Comparison of ENCODE assay signal across 1 cellular context in the genomic region with DNA sequence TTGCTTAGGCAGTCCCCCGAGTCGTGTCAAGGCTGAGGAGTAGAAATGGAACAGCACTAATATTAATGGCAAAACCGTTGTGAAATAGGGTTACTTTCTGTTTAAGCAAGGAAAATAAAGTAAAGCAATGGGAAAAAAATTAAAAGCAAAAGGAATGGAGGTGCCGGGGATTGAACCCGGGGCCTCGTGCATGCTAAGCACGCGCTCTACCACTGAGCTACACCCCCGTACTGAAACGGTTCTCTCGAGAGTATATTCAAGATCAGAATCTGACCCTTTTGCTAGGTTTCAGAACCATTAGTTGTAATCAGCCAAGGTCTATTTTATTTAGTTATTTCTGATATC.
TF ChIP-seq lines count a peak whose summit lies in the region.

No MANE protein-coding gene starts in this region.

TF ChIP-seq in HepG2, 621 proteins besides CTCF, POLR2A, EP300 and RAD21 (continued from another document and continues in another):
- TF ChIP-seq, protein P1, sequence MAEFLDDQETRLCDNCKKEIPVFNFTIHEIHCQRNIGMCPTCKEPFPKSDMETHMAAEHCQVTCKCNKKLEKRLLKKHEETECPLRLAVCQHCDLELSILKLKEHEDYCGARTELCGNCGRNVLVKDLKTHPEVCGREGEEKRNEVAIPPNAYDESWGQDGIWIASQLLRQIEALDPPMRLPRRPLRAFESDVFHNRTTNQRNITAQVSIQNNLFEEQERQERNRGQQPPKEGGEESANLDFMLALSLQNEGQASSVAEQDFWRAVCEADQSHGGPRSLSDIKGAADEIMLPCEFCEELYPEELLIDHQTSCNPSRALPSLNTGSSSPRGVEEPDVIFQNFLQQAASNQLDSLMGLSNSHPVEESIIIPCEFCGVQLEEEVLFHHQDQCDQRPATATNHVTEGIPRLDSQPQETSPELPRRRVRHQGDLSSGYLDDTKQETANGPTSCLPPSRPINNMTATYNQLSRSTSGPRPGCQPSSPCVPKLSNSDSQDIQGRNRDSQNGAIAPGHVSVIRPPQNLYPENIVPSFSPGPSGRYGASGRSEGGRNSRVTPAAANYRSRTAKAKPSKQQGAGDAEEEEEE (CRISPR knock-in tag; IDR thresholded peaks at IDR 0.05; ENCODE audit: borderline replicate concordance), result no peak; the same call in 1 of the 2 replicates
- TF ChIP-seq RBM39 (IDR thresholded peaks at IDR 0.05; ENCODE audit: low read depth, low read length, poor library complexity, severe bottlenecking) (no peak), DR1 (CRISPR knock-in tag; IDR thresholded peaks at IDR 0.05) (no peak), POLR2AphosphoS2 (IDR thresholded peaks at IDR 0.05; ENCODE audit: low read depth, low read length) (no peak), HOXD1 (CRISPR knock-in tag; IDR thresholded peaks at IDR 0.05) (no peak), KDM1A (CRISPR knock-in tag; IDR thresholded peaks at IDR 0.05) (no peak), CHD4 (IDR thresholded peaks at IDR 0.05; ENCODE audit: borderline replicate concordance, low read length) (peak; percentile 73; the same call in 1 of the 2 replicates), ZNF3 (CRISPR knock-in tag; IDR thresholded peaks at IDR 0.05) (no peak), ZFP82 (CRISPR knock-in tag; IDR thresholded peaks at IDR 0.05; ENCODE audit: borderline replicate concordance) (0 out of 2 replicates have a peak, but pooled peaks have one; percentile 31), ZNF207 (IDR thresholded peaks at IDR 0.05; ENCODE audit: borderline replicate concordance) (no peak), PLRG1 (conservative IDR thresholded peaks at IDR 0.05) (no peak), ZNF460 (CRISPR knock-in tag; IDR thresholded peaks at IDR 0.05; ENCODE audit: borderline replicate concordance) (no peak), MEF2D (CRISPR knock-in tag; IDR thresholded peaks at IDR 0.05) (no peak), ZNF451 (CRISPR knock-in tag; IDR thresholded peaks at IDR 0.05) (no peak), ZNF180 (CRISPR knock-in tag; IDR thresholded peaks at IDR 0.05; ENCODE audit: borderline replicate concordance, low read depth) (no peak), ZNF883 (CRISPR knock-in tag; IDR thresholded peaks at IDR 0.05; ENCODE audit: not compliant biosample characterization) (no peak), ARNT (IDR thresholded peaks at IDR 0.05) (no peak), SAP130 (CRISPR knock-in tag; IDR thresholded peaks at IDR 0.05; ENCODE audit: low read depth) (no peak; the same call in 1 of the 2 replicates), HNRNPUL1 (IDR thresholded peaks at IDR 0.05; ENCODE audit: low read depth, low read length) (no peak), HDAC2 (CRISPR knock-in tag; IDR thresholded peaks at IDR 0.05) (no peak), ZNF598 (CRISPR knock-in tag; IDR thresholded peaks at IDR 0.05; ENCODE audit: borderline replicate concordance) (no peak), EEA1 (CRISPR knock-in tag; IDR thresholded peaks at IDR 0.05; ENCODE audit: borderline replicate concordance) (no peak), SSRP1 (CRISPR knock-in tag; IDR thresholded peaks at IDR 0.05) (0 out of 2 replicates have a peak, but pooled peaks have one; percentile 13), ZNF839 (CRISPR knock-in tag; IDR thresholded peaks at IDR 0.05; ENCODE audit: borderline replicate concordance) (no peak), BORCS8-MEF2B (CRISPR knock-in tag; IDR thresholded peaks at IDR 0.05) (no peak), ZNF780A (CRISPR knock-in tag; IDR thresholded peaks at IDR 0.05) (no peak), ZNF775 (CRISPR knock-in tag; IDR thresholded peaks at IDR 0.05; ENCODE audit: borderline replicate concordance) (no peak), KLF15 (CRISPR knock-in tag; IDR thresholded peaks at IDR 0.05; ENCODE audit: borderline replicate concordance) (no peak; the same call in 1 of the 2 replicates), ZFP36L2 (CRISPR knock-in tag; IDR thresholded peaks at IDR 0.05) (no peak)
- TF ChIP-seq, protein P2, sequence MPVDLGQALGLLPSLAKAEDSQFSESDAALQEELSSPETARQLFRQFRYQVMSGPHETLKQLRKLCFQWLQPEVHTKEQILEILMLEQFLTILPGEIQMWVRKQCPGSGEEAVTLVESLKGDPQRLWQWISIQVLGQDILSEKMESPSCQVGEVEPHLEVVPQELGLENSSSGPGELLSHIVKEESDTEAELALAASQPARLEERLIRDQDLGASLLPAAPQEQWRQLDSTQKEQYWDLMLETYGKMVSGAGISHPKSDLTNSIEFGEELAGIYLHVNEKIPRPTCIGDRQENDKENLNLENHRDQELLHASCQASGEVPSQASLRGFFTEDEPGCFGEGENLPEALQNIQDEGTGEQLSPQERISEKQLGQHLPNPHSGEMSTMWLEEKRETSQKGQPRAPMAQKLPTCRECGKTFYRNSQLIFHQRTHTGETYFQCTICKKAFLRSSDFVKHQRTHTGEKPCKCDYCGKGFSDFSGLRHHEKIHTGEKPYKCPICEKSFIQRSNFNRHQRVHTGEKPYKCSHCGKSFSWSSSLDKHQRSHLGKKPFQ (CRISPR knock-in tag; IDR thresholded peaks at IDR 0.05; ENCODE audit: insufficient replicate concordance), result no peak
- TF ChIP-seq, protein P3, sequence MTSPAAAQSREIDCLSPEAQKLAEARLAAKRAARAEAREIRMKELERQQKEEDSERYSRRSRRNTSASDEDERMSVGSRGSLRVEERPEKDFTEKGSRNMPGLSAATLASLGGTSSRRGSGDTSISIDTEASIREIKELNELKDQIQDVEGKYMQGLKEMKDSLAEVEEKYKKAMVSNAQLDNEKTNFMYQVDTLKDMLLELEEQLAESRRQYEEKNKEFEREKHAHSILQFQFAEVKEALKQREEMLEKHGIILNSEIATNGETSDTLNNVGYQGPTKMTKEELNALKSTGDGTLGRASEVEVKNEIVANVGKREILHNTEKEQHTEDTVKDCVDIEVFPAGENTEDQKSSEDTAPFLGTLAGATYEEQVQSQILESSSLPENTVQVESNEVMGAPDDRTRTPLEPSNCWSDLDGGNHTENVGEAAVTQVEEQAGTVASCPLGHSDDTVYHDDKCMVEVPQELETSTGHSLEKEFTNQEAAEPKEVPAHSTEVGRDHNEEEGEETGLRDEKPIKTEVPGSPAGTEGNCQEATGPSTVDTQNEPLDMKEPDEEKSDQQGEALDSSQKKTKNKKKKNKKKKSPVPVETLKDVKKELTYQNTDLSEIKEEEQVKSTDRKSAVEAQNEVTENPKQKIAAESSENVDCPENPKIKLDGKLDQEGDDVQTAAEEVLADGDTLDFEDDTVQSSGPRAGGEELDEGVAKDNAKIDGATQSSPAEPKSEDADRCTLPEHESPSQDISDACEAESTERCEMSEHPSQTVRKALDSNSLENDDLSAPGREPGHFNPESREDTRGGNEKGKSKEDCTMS (CRISPR knock-in tag; conservative IDR thresholded peaks at IDR 0.05), result no peak
- TF ChIP-seq, protein P4, sequence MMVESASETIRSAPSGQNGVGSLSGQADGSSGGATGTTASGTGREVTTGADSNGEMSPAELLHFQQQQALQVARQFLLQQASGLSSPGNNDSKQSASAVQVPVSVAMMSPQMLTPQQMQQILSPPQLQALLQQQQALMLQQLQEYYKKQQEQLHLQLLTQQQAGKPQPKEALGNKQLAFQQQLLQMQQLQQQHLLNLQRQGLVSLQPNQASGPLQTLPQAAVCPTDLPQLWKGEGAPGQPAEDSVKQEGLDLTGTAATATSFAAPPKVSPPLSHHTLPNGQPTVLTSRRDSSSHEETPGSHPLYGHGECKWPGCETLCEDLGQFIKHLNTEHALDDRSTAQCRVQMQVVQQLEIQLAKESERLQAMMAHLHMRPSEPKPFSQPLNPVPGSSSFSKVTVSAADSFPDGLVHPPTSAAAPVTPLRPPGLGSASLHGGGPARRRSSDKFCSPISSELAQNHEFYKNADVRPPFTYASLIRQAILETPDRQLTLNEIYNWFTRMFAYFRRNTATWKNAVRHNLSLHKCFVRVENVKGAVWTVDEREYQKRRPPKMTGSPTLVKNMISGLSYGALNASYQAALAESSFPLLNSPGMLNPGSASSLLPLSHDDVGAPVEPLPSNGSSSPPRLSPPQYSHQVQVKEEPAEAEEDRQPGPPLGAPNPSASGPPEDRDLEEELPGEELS (CRISPR knock-in tag; IDR thresholded peaks at IDR 0.05), result no peak
- TF ChIP-seq, protein P5, sequence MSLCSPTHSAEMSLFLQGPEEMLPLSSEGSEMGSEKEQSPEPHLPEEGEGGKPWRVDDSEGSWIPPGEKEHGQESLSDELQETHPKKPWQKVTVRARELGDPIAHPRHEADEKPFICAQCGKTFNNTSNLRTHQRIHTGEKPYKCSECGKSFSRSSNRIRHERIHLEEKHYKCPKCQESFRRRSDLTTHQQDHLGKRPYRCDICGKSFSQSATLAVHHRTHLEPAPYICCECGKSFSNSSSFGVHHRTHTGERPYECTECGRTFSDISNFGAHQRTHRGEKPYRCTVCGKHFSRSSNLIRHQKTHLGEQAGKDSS (CRISPR knock-in tag; IDR thresholded peaks at IDR 0.05; ENCODE audit: borderline replicate concordance, low read depth), result no peak
- TF ChIP-seq, protein P6, sequence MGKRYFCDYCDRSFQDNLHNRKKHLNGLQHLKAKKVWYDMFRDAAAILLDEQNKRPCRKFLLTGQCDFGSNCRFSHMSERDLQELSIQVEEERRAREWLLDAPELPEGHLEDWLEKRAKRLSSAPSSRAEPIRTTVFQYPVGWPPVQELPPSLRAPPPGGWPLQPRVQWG (CRISPR knock-in tag; IDR thresholded peaks at IDR 0.05; ENCODE audit: borderline replicate concordance, low read depth), result no peak
- TF ChIP-seq, protein P7, sequence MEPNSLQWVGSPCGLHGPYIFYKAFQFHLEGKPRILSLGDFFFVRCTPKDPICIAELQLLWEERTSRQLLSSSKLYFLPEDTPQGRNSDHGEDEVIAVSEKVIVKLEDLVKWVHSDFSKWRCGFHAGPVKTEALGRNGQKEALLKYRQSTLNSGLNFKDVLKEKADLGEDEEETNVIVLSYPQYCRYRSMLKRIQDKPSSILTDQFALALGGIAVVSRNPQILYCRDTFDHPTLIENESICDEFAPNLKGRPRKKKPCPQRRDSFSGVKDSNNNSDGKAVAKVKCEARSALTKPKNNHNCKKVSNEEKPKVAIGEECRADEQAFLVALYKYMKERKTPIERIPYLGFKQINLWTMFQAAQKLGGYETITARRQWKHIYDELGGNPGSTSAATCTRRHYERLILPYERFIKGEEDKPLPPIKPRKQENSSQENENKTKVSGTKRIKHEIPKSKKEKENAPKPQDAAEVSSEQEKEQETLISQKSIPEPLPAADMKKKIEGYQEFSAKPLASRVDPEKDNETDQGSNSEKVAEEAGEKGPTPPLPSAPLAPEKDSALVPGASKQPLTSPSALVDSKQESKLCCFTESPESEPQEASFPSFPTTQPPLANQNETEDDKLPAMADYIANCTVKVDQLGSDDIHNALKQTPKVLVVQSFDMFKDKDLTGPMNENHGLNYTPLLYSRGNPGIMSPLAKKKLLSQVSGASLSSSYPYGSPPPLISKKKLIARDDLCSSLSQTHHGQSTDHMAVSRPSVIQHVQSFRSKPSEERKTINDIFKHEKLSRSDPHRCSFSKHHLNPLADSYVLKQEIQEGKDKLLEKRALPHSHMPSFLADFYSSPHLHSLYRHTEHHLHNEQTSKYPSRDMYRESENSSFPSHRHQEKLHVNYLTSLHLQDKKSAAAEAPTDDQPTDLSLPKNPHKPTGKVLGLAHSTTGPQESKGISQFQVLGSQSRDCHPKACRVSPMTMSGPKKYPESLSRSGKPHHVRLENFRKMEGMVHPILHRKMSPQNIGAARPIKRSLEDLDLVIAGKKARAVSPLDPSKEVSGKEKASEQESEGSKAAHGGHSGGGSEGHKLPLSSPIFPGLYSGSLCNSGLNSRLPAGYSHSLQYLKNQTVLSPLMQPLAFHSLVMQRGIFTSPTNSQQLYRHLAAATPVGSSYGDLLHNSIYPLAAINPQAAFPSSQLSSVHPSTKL (CRISPR knock-in tag; IDR thresholded peaks at IDR 0.05), result peak; percentile 32; the same call in 1 of the 2 replicates
- TF ChIP-seq, protein P8, sequence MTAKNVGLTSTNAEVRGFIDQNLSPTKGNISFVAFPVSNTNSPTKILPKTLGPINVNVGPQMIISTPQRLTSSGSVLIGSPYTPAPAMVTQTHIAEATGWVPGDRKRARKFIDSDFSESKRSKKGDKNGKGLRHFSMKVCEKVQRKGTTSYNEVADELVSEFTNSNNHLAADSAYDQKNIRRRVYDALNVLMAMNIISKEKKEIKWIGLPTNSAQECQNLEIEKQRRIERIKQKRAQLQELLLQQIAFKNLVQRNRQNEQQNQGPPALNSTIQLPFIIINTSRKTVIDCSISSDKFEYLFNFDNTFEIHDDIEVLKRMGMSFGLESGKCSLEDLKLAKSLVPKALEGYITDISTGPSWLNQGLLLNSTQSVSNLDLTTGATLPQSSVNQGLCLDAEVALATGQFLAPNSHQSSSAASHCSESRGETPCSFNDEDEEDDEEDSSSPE (CRISPR knock-in tag; IDR thresholded peaks at IDR 0.05), result no peak
- TF ChIP-seq, protein P9, sequence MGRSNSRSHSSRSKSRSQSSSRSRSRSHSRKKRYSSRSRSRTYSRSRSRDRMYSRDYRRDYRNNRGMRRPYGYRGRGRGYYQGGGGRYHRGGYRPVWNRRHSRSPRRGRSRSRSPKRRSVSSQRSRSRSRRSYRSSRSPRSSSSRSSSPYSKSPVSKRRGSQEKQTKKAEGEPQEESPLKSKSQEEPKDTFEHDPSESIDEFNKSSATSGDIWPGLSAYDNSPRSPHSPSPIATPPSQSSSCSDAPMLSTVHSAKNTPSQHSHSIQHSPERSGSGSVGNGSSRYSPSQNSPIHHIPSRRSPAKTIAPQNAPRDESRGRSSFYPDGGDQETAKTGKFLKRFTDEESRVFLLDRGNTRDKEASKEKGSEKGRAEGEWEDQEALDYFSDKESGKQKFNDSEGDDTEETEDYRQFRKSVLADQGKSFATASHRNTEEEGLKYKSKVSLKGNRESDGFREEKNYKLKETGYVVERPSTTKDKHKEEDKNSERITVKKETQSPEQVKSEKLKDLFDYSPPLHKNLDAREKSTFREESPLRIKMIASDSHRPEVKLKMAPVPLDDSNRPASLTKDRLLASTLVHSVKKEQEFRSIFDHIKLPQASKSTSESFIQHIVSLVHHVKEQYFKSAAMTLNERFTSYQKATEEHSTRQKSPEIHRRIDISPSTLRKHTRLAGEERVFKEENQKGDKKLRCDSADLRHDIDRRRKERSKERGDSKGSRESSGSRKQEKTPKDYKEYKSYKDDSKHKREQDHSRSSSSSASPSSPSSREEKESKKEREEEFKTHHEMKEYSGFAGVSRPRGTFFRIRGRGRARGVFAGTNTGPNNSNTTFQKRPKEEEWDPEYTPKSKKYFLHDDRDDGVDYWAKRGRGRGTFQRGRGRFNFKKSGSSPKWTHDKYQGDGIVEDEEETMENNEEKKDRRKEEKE (IDR thresholded peaks at IDR 0.05), result no peak
- TF ChIP-seq, protein P10, sequence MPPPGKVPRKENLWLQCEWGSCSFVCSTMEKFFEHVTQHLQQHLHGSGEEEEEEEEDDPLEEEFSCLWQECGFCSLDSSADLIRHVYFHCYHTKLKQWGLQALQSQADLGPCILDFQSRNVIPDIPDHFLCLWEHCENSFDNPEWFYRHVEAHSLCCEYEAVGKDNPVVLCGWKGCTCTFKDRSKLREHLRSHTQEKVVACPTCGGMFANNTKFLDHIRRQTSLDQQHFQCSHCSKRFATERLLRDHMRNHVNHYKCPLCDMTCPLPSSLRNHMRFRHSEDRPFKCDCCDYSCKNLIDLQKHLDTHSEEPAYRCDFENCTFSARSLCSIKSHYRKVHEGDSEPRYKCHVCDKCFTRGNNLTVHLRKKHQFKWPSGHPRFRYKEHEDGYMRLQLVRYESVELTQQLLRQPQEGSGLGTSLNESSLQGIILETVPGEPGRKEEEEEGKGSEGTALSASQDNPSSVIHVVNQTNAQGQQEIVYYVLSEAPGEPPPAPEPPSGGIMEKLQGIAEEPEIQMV (CRISPR knock-in tag; IDR thresholded peaks at IDR 0.05; ENCODE audit: low read depth), result no peak
